33 cellular contexts compared by ENCODE assay signal in genomic region chr18:52174220-52174619, GRCh38.
"Had no signal": no experiment of that assay in that cellular context is flagged by ENCODE, and none has a peak within 500 bp of the region (broad histone marks: within the 10 kb centered on the region; RNA-seq: fewer than 3 reads in every experiment).

No MANE protein-coding gene starts in this region.

- H3K9me3 ChIP-seq: adrenal gland, ascending aorta, body of pancreas, breast epithelium had no signal

- H3K36me3 ChIP-seq: adrenal gland, ascending aorta, brain microvascular endothelial cell, breast epithelium, cardiac muscle cell had no signal

- H3K27ac ChIP-seq: adrenal gland, ascending aorta, body of pancreas, brain microvascular endothelial cell, breast epithelium, cardiac muscle cell had no signal

- H3K27me3 ChIP-seq: adrenal gland, ascending aorta, body of pancreas, brain microvascular endothelial cell, breast epithelium, cardiac muscle cell had no signal

- H3K4me1 ChIP-seq: adrenal gland, ascending aorta, body of pancreas, breast epithelium had no signal

- FAIRE-seq: astrocyte, bronchial epithelial cell had no signal

- DNase-seq: activated effector memory CD4-positive, alpha-beta T cell treated with anti-CD3 and anti-CD28 coated beads, Interleukin-2, amount 50 U/mL, for 16 hours; activated effector memory CD4-positive, alpha-beta T cell treated with Interleukin-2 at 50 U/mL for 16 hours; activated gamma-delta T cell; activated gamma-delta T cell treated with Interleukin-2 at 50 U/mL for 16 hours; activated naive CD4-positive, alpha-beta T cell; activated naive CD4-positive, alpha-beta T cell treated with anti-CD3 and anti-CD28 coated beads for 36 hours; activated naive CD4-positive, alpha-beta T cell treated with anti-CD3 and anti-CD28 coated beads, Interleukin-2, amount 10 ng/mL, durations not matched to agents 7 days and 5 days; activated naive CD4-positive, alpha-beta T cell treated with anti-CD3 and anti-CD28 coated beads, Interleukin-2, amount 50 U/mL, for 16 hours; activated naive CD4-positive, alpha-beta T cell treated with Interleukin-2 at 50 U/mL for 16 hours; activated naive CD8-positive, alpha-beta T cell treated with anti-CD3 and anti-CD28 coated beads for 36 hours; activated naive CD8-positive, alpha-beta T cell treated with anti-CD3 and anti-CD28 coated beads, Interleukin-2, amount 10 ng/mL, durations not matched to agents 7 days and 5 days; activated naive CD8-positive, alpha-beta T cell treated with anti-CD3 and anti-CD28 coated beads, Interleukin-2, amount 50 U/mL, for 24 hours; activated T-cell treated with anti-CD3 and anti-CD28 coated beads, Interleukin-2, amount 50 U/mL, for 24 hours; activated T-cell treated with anti-CD3 and anti-CD28 coated beads, Interleukin-2, amount 50 U/mL, for 4 hours; activated T-cell treated with anti-CD3 and anti-CD28 coated beads, Interleukin-2, amount 50 U/mL, for 48 hours; activated T-cell treated with anti-CD3 and anti-CD28 coated beads, Interleukin-2, amount 50 U/mL, for 72 hours; adrenal gland; amniotic stem cell; amygdala; anterior cingulate cortex; aorta; body of pancreas; brain microvascular endothelial cell; caudate nucleus; central memory CD4-positive, alpha-beta T cell; cerebellar nuclear complex had no signal

- ATAC-seq: activated naive CD4-positive, alpha-beta T cell treated with anti-CD3 and anti-CD28 coated beads, Interleukin-2, amount 50 U/mL, for 72 hours; activated naive CD8-positive, alpha-beta T cell treated with anti-CD3 and anti-CD28 coated beads, Interleukin-2, amount 50 U/mL, for 24 hours; activated T-cell treated with anti-CD3 and anti-CD28 coated beads, Interleukin-2, amount 50 U/mL, for 4 hours; activated T-cell treated with anti-CD3 and anti-CD28 coated beads, Interleukin-2, amount 50 U/mL, for 72 hours; activated T-helper 17 cell treated with anti-CD3 and anti-CD28 coated beads, Interleukin-2, amount 50 U/mL, for 72 hours; body of pancreas had no signal

- H3K4me3 ChIP-seq: adrenal gland, ascending aorta, body of pancreas, breast epithelium, cardiac muscle cell had no signal
